ENCODE assay signal across 1 cellular context in the genomic region with DNA sequence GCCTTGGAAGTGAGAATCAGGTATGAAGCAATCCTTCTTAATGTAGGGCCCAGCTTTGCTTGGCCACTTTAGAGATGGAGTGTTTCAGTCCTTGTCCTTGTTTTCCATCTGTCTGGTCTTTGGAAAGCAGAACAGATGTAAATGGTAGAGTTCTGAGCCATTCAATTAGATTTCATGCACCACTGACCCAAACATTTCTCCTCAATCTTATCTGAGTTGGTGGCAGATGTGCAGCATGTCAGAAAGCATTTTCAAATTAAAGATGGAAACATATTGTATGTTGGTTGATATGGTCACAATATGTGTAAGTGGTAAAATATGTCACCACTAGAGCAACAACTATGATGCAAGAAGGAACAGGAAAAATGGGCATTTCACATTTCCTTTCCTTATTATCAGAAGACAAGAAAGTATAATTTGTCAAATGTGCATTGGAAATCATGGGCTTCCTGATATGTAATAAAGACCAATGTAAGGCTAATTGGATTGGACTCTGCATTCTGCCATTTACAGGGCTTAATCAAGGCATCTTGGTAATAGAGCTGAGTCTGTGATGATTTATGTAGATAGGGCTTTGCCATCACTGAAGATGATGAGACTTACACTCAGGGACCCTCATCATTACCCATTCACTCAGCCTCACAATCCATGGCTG.
TF ChIP-seq lines count a peak whose summit lies in the region.

No MANE protein-coding gene starts in this region.

TF ChIP-seq in SK-N-SH treated with all-trans-retinoic acid at 6 μM for 48 hours, 23 proteins besides CTCF, POLR2A, EP300 and RAD21 (continued from another document):
- TF ChIP-seq, protein P1, sequence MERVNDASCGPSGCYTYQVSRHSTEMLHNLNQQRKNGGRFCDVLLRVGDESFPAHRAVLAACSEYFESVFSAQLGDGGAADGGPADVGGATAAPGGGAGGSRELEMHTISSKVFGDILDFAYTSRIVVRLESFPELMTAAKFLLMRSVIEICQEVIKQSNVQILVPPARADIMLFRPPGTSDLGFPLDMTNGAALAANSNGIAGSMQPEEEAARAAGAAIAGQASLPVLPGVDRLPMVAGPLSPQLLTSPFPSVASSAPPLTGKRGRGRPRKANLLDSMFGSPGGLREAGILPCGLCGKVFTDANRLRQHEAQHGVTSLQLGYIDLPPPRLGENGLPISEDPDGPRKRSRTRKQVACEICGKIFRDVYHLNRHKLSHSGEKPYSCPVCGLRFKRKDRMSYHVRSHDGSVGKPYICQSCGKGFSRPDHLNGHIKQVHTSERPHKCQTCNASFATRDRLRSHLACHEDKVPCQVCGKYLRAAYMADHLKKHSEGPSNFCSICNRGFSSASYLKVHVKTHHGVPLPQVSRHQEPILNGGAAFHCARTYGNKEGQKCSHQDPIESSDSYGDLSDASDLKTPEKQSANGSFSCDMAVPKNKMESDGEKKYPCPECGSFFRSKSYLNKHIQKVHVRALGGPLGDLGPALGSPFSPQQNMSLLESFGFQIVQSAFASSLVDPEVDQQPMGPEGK (CRISPR knock-in tag; IDR thresholded peaks at IDR 0.05; ENCODE audit: borderline replicate concordance): no peak
- no peak for TF ChIP-seq ZC3H10 (CRISPR knock-in tag; IDR thresholded peaks at IDR 0.05)
- TF ChIP-seq SNAI2 (CRISPR knock-in tag; IDR thresholded peaks at IDR 0.05): no peak
- TF ChIP-seq TCF4 (CRISPR knock-in tag; IDR thresholded peaks at IDR 0.05; ENCODE audit: borderline replicate concordance): peak; percentile 96
- no peak for TF ChIP-seq ZNF70 (CRISPR knock-in tag; IDR thresholded peaks at IDR 0.05)
- no peak for TF ChIP-seq TOX (CRISPR knock-in tag; IDR thresholded peaks at IDR 0.05; ENCODE audit: borderline replicate concordance)
